In the genomic region with DNA sequence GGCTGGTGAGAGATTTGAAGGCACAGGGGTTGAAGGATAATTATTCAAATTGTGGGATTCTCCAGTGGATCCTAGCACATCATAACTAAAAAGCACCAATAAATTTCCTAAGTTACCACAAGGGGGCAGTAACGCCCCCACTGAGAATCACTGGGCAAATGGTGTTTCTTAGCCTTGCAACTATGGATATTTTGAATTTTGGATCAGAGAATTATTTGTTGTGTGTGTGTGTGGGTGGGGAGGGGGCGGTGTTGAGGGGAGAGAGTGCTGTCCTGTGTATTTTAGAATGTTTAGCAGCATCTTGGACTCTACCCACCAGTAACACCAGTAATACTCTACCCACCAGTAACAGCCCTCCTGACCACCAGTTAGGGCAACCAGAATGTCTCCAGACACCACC, we compare ENCODE assay signal across 8 cellular contexts.
A peak's percentile ranks its signal among the peaks of the same experiment; 100 is the strongest.
DNase-seq lines count a peak whose midpoint lies in the region; ATAC-seq and TF ChIP-seq lines count a peak whose summit lies in the region.

No MANE protein-coding gene starts in this region.

- no peak for TF ChIP-seq POLR2A in gastrocnemius medialis (IDR thresholded peaks at IDR 0.05)

- DNase-seq in stimulated activated CD4-positive, alpha-beta T cell treated with anti-CD3 and anti-CD28 coated beads, Interleukin-15, amount 100 ng/mL, for 24 hours: peak; percentile 7
- no peak for DNase-seq in stimulated activated CD4-positive, alpha-beta T cell treated with anti-CD3 and anti-CD28 coated beads, Interleukin-4, amount 100 ng/mL, for 4 hours
- peak; percentile 21 for DNase-seq in RPMI8226
- DNase-seq in fibroblast of villous mesenchyme (ENCODE audit: low read depth): peak; percentile 58
- no peak for DNase-seq in gastrocnemius medialis
- no peak for DNase-seq in central memory CD4-positive, alpha-beta T cell
- DNase-seq in activated CD4-positive, alpha-beta T cell treated with anti-CD3 and anti-CD28 coated beads for 1 hour: no peak

- no peaks in the 10 kb centered on the region for H3K27me3 ChIP-seq in gastrocnemius medialis

- ATAC-seq in HG02938 (IDR thresholded peaks at IDR 0.05; ENCODE audit: unreplicated experiment) (peak; percentile 58), gastrocnemius medialis (peak in 1 of 2 donors; percentile 46)

- H3K4me3 ChIP-seq in fibroblast of villous mesenchyme (ENCODE audit: low read depth, low read length) (no peak overlapping the region), gastrocnemius medialis (no peak overlapping the region)

- TF ChIP-seq CTCF in fibroblast of villous mesenchyme (IDR thresholded peaks at IDR 0.05; ENCODE audit: insufficient read depth, low read depth, low read length): peak; percentile 88
- TF ChIP-seq CTCF in gastrocnemius medialis (IDR thresholded peaks at IDR 0.05 in 4 of 5, conservative IDR thresholded peaks at IDR 0.05 in 1 of 5): peak; percentile 53 to 78 (median 64)

- H3K36me3 ChIP-seq in gastrocnemius medialis: no peaks in the 10 kb centered on the region

- H3K4me1 ChIP-seq in gastrocnemius medialis: peaks cover 9 to 14% of the 10 kb centered on the region in 2 donors

- in situ Hi-C loops in gastrocnemius medialis (cut with MboI; ENCODE audit: low sequenced_read_pairs in 4 of 4): loop anchor here in 1 of 4 donors (25.0 kb wide), 1 partner anchor 951 kb away; no protein-coding TSS in a partner anchor

- no peak overlapping the region for H3K27ac ChIP-seq in gastrocnemius medialis

- intact Hi-C loops in gastrocnemius medialis (cut with DNase I; ENCODE audit: low total_unique reads): no loop called here

- no peaks in the 10 kb centered on the region for H3K9me3 ChIP-seq in gastrocnemius medialis

Comparison
In these comparisons a context has a peak if more than half of its experiments do, and no peak if none do; other contexts are left out.
1. DNase-seq: peak in stimulated activated CD4-positive, alpha-beta T cell treated with anti-CD3 and anti-CD28 coated beads, Interleukin-15, amount 100 ng/mL, for 24 hours (single experiment), RPMI8226 (single experiment) and fibroblast of villous mesenchyme (single experiment); none in stimulated activated CD4-positive, alpha-beta T cell treated with anti-CD3 and anti-CD28 coated beads, Interleukin-4, amount 100 ng/mL, for 4 hours (0 of 2), gastrocnemius medialis (0 of 2), central memory CD4-positive, alpha-beta T cell (single experiment) and activated CD4-positive, alpha-beta T cell treated with anti-CD3 and anti-CD28 coated beads for 1 hour (single experiment).